In the genomic region with DNA sequence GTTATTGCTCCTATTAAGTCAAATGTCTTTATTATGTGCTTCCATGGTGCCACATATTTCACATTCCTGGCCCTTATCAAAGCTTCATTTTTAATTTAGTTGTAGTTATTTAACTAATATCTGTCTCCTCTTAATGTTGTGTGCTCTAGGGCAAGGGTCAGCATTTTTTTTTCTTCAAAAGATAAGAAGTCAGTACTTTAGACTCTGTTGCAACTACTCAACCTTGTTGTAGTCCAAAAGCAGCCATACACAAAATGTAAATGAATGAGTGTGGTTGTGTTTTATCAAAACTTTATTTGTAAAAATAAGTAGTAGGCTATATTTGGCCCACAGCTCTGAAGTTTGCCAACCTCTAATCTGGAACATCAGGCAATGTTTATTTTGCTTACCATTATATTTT, we compare ENCODE assay signal across 28 cellular contexts.
"Had no signal": no experiment of that assay in that cellular context is flagged by ENCODE, and none has a peak within 500 bp of the region (broad histone marks: within the 10 kb centered on the region; RNA-seq: fewer than 3 reads in every experiment).

No MANE protein-coding gene starts in this region.

- ATAC-seq: activated naive CD4-positive, alpha-beta T cell treated with anti-CD3 and anti-CD28 coated beads, Interleukin-2, amount 50 U/mL, for 72 hours; activated T-cell treated with anti-CD3 and anti-CD28 coated beads, Interleukin-2, amount 50 U/mL, for 72 hours; left lobe of liver; lower lobe of right lung; mucosa of descending colon; natural killer cell treated with Interleukin-12 subunit alpha and Interleukin-12 subunit beta and Interleukin-15 and Interleukin-18, amount 100 ng/mL, for 72 hours; SK-N-SH treated with all-trans-retinoic acid at 6 μM for 48 hours had no signal

- H3K4me3 Mint-ChIP-seq: activated B cell treated with CpG ODN at 0.5 μM for 24 hours; activated T-cell treated with anti-CD3 and anti-CD28 coated beads, Interleukin-2, amount 50 U/mL, for 72 hours; brain; natural killer cell treated with Interleukin-12 subunit alpha and Interleukin-12 subunit beta and Interleukin-15 and Interleukin-18, amount 100 ng/mL, for 72 hours had no signal

- H3K9me3 Mint-ChIP-seq: activated B cell treated with CpG ODN at 0.5 μM for 24 hours; activated T-cell treated with anti-CD3 and anti-CD28 coated beads, Interleukin-2, amount 50 U/mL, for 72 hours; brain; natural killer cell treated with Interleukin-12 subunit alpha and Interleukin-12 subunit beta and Interleukin-15 and Interleukin-18, amount 100 ng/mL, for 72 hours had no signal

- H3K27me3 Mint-ChIP-seq: activated B cell treated with CpG ODN at 0.5 μM for 24 hours, brain had no signal

- DNase-seq: activated B cell treated with CpG ODN at 0.5 μM for 24 hours; activated CD4-positive, alpha-beta T cell treated with anti-CD3 and anti-CD28 coated beads for 4 hours; activated CD4-positive, alpha-beta T cell treated with anti-CD3 and anti-CD28 coated beads, Interleukin-2, amount 50 U/mL, for 4 hours; activated naive CD4-positive, alpha-beta T cell; activated T-cell treated with anti-CD3 and anti-CD28 coated beads for 4 hours; activated T-cell treated with anti-CD3 and anti-CD28 coated beads, Interleukin-2, amount 50 U/mL, for 72 hours; aorta; cerebellar nuclear complex; colonic mucosa; effector CD8-positive, alpha-beta T cell; esophagus squamous epithelium; head of caudate nucleus; kidney glomerular epithelial cell; lower lobe of right lung; mucosa of descending colon; sigmoid colon; stimulated activated CD4-positive, alpha-beta T cell treated with anti-CD3 and anti-CD28 coated beads, Interleukin-15, amount 100 ng/mL, for 24 hours; stimulated activated CD4-positive, alpha-beta T cell treated with anti-CD3 and anti-CD28 coated beads, Interleukin-2, amount 100 ng/mL, for 24 hours; stimulated activated naive CD4-positive, alpha-beta T cell treated with Interleukin-2 at 50 U/mL for 16 hours; T-helper 2 cell had no signal

- H3K4me3 ChIP-seq: cardiac muscle cell, colonic mucosa, esophagus squamous epithelium, lower lobe of right lung, mucosa of descending colon, sigmoid colon, smooth muscle cell, tibial nerve had no signal

- H3K36me3 Mint-ChIP-seq: brain; natural killer cell treated with Interleukin-12 subunit alpha and Interleukin-12 subunit beta and Interleukin-15 and Interleukin-18, amount 100 ng/mL, for 72 hours had no signal

- H3K27ac Mint-ChIP-seq: activated B cell treated with CpG ODN at 0.5 μM for 24 hours; activated naive CD4-positive, alpha-beta T cell treated with anti-CD3 and anti-CD28 coated beads, Interleukin-2, amount 50 U/mL, for 72 hours; activated T-cell treated with anti-CD3 and anti-CD28 coated beads, Interleukin-2, amount 50 U/mL, for 72 hours; natural killer cell treated with Interleukin-12 subunit alpha and Interleukin-12 subunit beta and Interleukin-15 and Interleukin-18, amount 100 ng/mL, for 72 hours had no signal
